ENCODE assay signal across 8 cellular contexts in genomic region chr21:46457801-46458314, GRCh38. TPM values are rescaled to one million over a fixed set of nuclear protein-coding genes. Genes with fewer than 3 reads are reported as not detected.
A peak's percentile ranks its signal among the peaks of the same experiment; 100 is the strongest.
DNase-seq lines count a peak whose midpoint lies in the region; TF ChIP-seq lines count a peak whose summit lies in the region.

No MANE protein-coding gene starts in this region.

- DNase-seq in NK-92 treated with Interleukin-12 subunit alpha and Interleukin-12 subunit beta, amount 100 ng/mL, for 24 hours (lab: John Stamatoyannopoulos, UW): peak; percentile 47
- DNase-seq in NK-92 (lab: John Stamatoyannopoulos, UW; ENCODE audit: unreplicated experiment): no peak
- peak; percentile 57 for DNase-seq in HCEC 1CT
- DNase-seq in M059J (ENCODE audit: low read depth): peak; percentile 49
- DNase-seq in activated T-cell treated with anti-CD3 and anti-CD28 coated beads for 48 hours (ENCODE audit: low read depth): peak; percentile 23
- peak; percentile 41 for DNase-seq in fibroblast of the aortic adventitia (ENCODE audit: low read depth)
- no peak for DNase-seq in neural crest cell (ENCODE audit: low read depth, low spot score)
- no peak for DNase-seq in NCI-H226

- peak overlapping the region; percentile 97 for H3K27ac Mint-ChIP-seq in neural crest cell (ENCODE audit: unreplicated experiment)

- H3K4me3 Mint-ChIP-seq in neural crest cell: peak overlapping the region; percentile 91

- no peaks in the 10 kb centered on the region for H3K27me3 Mint-ChIP-seq in neural crest cell (ENCODE audit: low read depth)

- H3K4me3 ChIP-seq in fibroblast of the aortic adventitia (ENCODE audit: low read depth, low read length): peak overlapping the region; percentile 77

- TF ChIP-seq CTCF in fibroblast of the aortic adventitia (IDR thresholded peaks at IDR 0.05; ENCODE audit: insufficient read depth, low read length) (no peak), neural crest cell (conservative IDR thresholded peaks at IDR 0.05) (no peak)

- H3K36me3 Mint-ChIP-seq in neural crest cell (ENCODE audit: low read depth): peaks cover 7% of the 10 kb centered on the region

- no peaks in the 10 kb centered on the region for H3K9me3 Mint-ChIP-seq in neural crest cell

- peaks cover 48% of the 10 kb centered on the region for H3K4me1 Mint-ChIP-seq in neural crest cell

RNA-seq across cellular contexts. Expression of gene DIP2A, which starts 0.8 kb away (rescaled TPM):
- 9.3 and 20.6 TPM in 2 replicates for total RNA-seq in M059J (2014; rRNA removed; shearing (Covaris generic))
- total RNA-seq in fibroblast of the aortic adventitia (ENCODE audit: low replicate concordance): 26.5 and 34.4 TPM in 2 replicates
- total RNA-seq in neural crest cell: 57.8 and 61.2 TPM in 2 replicates

Comparison
In these comparisons a context has a peak if more than half of its experiments do, and no peak if none do; other contexts are left out.
1. DNase-seq: peak in NK-92 treated with Interleukin-12 subunit alpha and Interleukin-12 subunit beta, amount 100 ng/mL, for 24 hours (single experiment), HCEC 1CT (single experiment), M059J (single experiment), activated T-cell treated with anti-CD3 and anti-CD28 coated beads for 48 hours (single experiment) and fibroblast of the aortic adventitia (single experiment); none in NK-92 (single experiment), neural crest cell (single experiment) and NCI-H226 (single experiment).